Comparison of ENCODE assay signal across 9 cellular contexts in genomic region chr1:111140680-111140967, GRCh38. TPM values are rescaled to one million over a fixed set of nuclear protein-coding genes. Genes with fewer than 3 reads are reported as not detected.
A peak's percentile ranks its signal among the peaks of the same experiment; 100 is the strongest.
DNase-seq lines count a peak whose midpoint lies in the region; ATAC-seq, FAIRE-seq and TF ChIP-seq lines count a peak whose summit lies in the region.
"Had no signal": no experiment of that assay in that cellular context is flagged by ENCODE, and none has a peak within 500 bp of the region (broad histone marks: within the 10 kb centered on the region; RNA-seq: fewer than 3 reads in every experiment).

No MANE protein-coding gene starts in this region.

- 0% methylated on average over 9 of the region's 9 CpGs for WGBS in lung, 2 donors

- H3K4me3 ChIP-seq in choroid plexus epithelial cell (ENCODE audit: low read depth, low read length) (peak overlapping the region; percentile 86), lung (peak overlapping the region; percentile 90), upper lobe of right lung (peak overlapping the region; percentile 87)

- peak; percentile 20 for DNase-seq in NCI-H460 (ENCODE audit: extremely low read depth, low read depth)
- peak; percentile 44 for DNase-seq in choroid plexus epithelial cell (ENCODE audit: low read depth)
- DNase-seq in lung (ENCODE audit: low spot score): no peak
- DNase-seq in upper lobe of right lung: no peak
- DNase-seq in Kasumi-1 (lab: John Stamatoyannopoulos, UW): no peak
- no peak for DNase-seq in 8988T
- DNase-seq in D721Med (ENCODE audit: insufficient read length, low spot score): no peak

- H3K9me3 ChIP-seq in lung (ENCODE audit: control insufficient read depth in 2 of 2, insufficient read depth in 1 of 2, low read length in 1 of 2) (no peaks in the 10 kb centered on the region), upper lobe of right lung (no peaks in the 10 kb centered on the region)

- ATAC-seq in GM19467 (IDR thresholded peaks at IDR 0.05; ENCODE audit: unreplicated experiment): peak; percentile 25
- ATAC-seq in lung (ENCODE audit: insufficient read depth, low FRiP score): no peak
- peak; percentile 77 for ATAC-seq in upper lobe of right lung

- peaks cover 3% of the 10 kb centered on the region in 2 donors for H3K36me3 ChIP-seq in lung (ENCODE audit: control insufficient read depth in 2 of 2, insufficient read depth in 2 of 2, low read length in 2 of 2)
- H3K36me3 ChIP-seq in upper lobe of right lung: peaks cover 25% of the 10 kb centered on the region

- TF ChIP-seq CTCF in choroid plexus epithelial cell (conservative IDR thresholded peaks at IDR 0.05; ENCODE audit: low read depth, low read length) (no peak), lung (IDR thresholded peaks at IDR 0.05; ENCODE audit: control extremely low read depth, extremely low read depth) (no peak), upper lobe of right lung (IDR thresholded peaks at IDR 0.05) (no peak), D721Med (IDR thresholded peaks at IDR 0.05; ENCODE audit: insufficient read depth, missing control alignments) (no peak)

- H3K27ac ChIP-seq in lung (ENCODE audit: low read depth in 1 of 2, low read length in 1 of 2) (peak overlapping the region; percentile 85 to 98), upper lobe of right lung (peak overlapping the region; percentile 95)

- intact Hi-C loops in upper lobe of right lung (cut with DNase I): no loop called here

- FAIRE-seq in D721Med (lab: Jason Lieb, UNC): no peak
- FAIRE-seq: colon had no signal

- H3K27me3 ChIP-seq in lung (ENCODE audit: control insufficient read depth, insufficient read depth): no peaks in the 10 kb centered on the region
- H3K27me3 ChIP-seq in upper lobe of right lung: no peaks in the 10 kb centered on the region

- H3K4me1 ChIP-seq in lung (ENCODE audit: control insufficient read depth in 2 of 2, insufficient read depth in 2 of 2, low read length in 2 of 2) (peaks cover 4 to 6% of the 10 kb centered on the region in 2 donors), upper lobe of right lung (peaks cover 23% of the 10 kb centered on the region)

RNA-seq across cellular contexts. Expression of gene CEPT1, which starts 0.6 kb away (rescaled TPM):
- 29.7 and 31.8 TPM in 2 replicates for total RNA-seq in NCI-H460 (2014; rRNA removed; shearing (Covaris generic))
- polyA plus RNA-seq in NCI-H460 (2014; cell fraction: nucleus; rRNA removed): 25.2 and 31.1 TPM in 2 replicates
- total RNA-seq in lung: 10 to 100 TPM; 28.2 to 71.2 TPM
- 10 to 100 TPM; 18.6 to 24.1 TPM for polyA plus RNA-seq in lung
- 57.6 TPM for total RNA-seq in upper lobe of right lung

RNA-seq across cellular contexts. Expression of gene DRAM2, which starts 0.7 kb away (rescaled TPM):
- total RNA-seq in NCI-H460 (2014; rRNA removed; shearing (Covaris generic)): 106 and 109 TPM in 2 replicates
- 35.3 and 44.1 TPM in 2 replicates for polyA plus RNA-seq in NCI-H460 (2014; cell fraction: nucleus; rRNA removed)
- total RNA-seq in lung (10 to 100 TPM; 28.2 to 76.1 TPM), upper lobe of right lung (50.8 TPM)
- polyA plus RNA-seq in lung: 10 to 100 TPM; 34.0 to 46.8 TPM

RNA-seq across cellular contexts. Expression of gene DENND2D, which starts 59.8 kb away (rescaled TPM):
- total RNA-seq in NCI-H460 (2014; rRNA removed; shearing (Covaris generic)): 0.67 and 1.3 TPM in 2 replicates
- 0.19 and 0.93 TPM in 2 replicates for polyA plus RNA-seq in NCI-H460 (2014; cell fraction: nucleus; rRNA removed)
- total RNA-seq in lung: 10 to 100 TPM; 39.3 to 61.6 TPM
- 10 to 100 TPM; 49.5 to 71.7 TPM for polyA plus RNA-seq in lung
- 78.2 TPM for total RNA-seq in upper lobe of right lung

Comparison
In these comparisons a context has a peak if more than half of its experiments do, and no peak if none do; other contexts are left out.
1. DNase-seq: peak in NCI-H460 (single experiment) and choroid plexus epithelial cell (single experiment); none in lung (single experiment), upper lobe of right lung (single experiment), Kasumi-1 (0 of 2), 8988T (single experiment) and D721Med (single experiment).
2. RNA of gene DENND2D, which starts 59.8 kb away (total RNA-seq): 78.2 TPM in upper lobe of right lung (single experiment) and 39.3 to 61.6 TPM in lung; 0.67 to 1.3 TPM in NCI-H460; every median in the first group is over 10 times any median in the second.
3. Peak in every context shown above with its lines, with median percentiles within 50 percentile points of each other: H3K4me3 ChIP-seq.